In the genomic region with DNA sequence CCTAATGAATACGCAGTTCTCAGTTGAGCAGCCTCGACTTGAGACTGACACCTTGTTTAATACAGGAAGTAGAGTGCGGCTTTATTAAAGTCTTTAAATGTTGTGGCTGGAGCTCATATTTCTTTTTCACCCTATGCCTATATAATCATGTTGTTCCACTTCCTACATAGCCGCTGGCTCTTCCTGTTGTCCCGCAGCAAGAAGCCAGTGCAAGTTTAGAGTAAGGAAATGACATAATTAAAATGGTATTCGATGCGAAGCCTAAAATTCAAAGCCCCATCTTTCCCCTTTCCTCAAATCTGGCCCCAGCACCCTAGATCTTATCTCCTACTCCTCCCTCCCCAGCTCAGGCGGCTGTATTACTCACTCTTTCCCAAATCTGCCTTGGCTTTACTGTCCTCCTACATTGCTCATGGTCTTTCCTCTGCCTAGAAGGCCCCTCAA, we compare ENCODE assay signal across 11 cellular contexts. TPM values are rescaled to one million over a fixed set of nuclear protein-coding genes. Genes with fewer than 3 reads are reported as not detected.
A peak's percentile ranks its signal among the peaks of the same experiment; 100 is the strongest.
DNase-seq lines count a peak whose midpoint lies in the region; ATAC-seq and TF ChIP-seq lines count a peak whose summit lies in the region.
"Had no signal": no experiment of that assay in that cellular context is flagged by ENCODE, and none has a peak within 500 bp of the region (broad histone marks: within the 10 kb centered on the region; RNA-seq: fewer than 3 reads in every experiment).

No MANE protein-coding gene starts in this region.

- ATAC-seq in activated naive CD8-positive, alpha-beta T cell treated with anti-CD3 and anti-CD28 coated beads, Interleukin-2, amount 50 U/mL, for 24 hours = peak; percentile 82
- no peak for ATAC-seq in GM19395 (IDR thresholded peaks at IDR 0.05; ENCODE audit: unreplicated experiment)
- ATAC-seq: activated T-cell treated with anti-CD3 and anti-CD28 coated beads, Interleukin-2, amount 50 U/mL, for 4 hours had no signal

- intact Hi-C loops in tibial artery (cut with DNase I; ENCODE audit: low total_unique reads) = no loop called here

- H3K27me3 ChIP-seq in hepatocyte (no peaks in the 10 kb centered on the region), tibial artery (no peaks in the 10 kb centered on the region)

- H3K4me3 Mint-ChIP-seq in activated naive CD8-positive, alpha-beta T cell treated with anti-CD3 and anti-CD28 coated beads, Interleukin-2, amount 50 U/mL, for 24 hours = no peak overlapping the region
- no peak overlapping the region for H3K4me3 Mint-ChIP-seq in activated naive CD8-positive, alpha-beta T cell treated with anti-CD3 and anti-CD28 coated beads for 36 hours
- peak overlapping the region in 1 of 5 experiments; percentile 49 for H3K4me3 Mint-ChIP-seq in brain
- H3K4me3 Mint-ChIP-seq: activated T-cell treated with anti-CD3 and anti-CD28 coated beads, Interleukin-2, amount 50 U/mL, for 4 hours had no signal

- no peak for TF ChIP-seq CTCF in brain (conservative IDR thresholded peaks at IDR 0.05)
- no peak for TF ChIP-seq CTCF in hepatocyte (IDR thresholded peaks at IDR 0.05; ENCODE audit: poor library complexity)
- no peak for TF ChIP-seq CTCF in tibial artery (IDR thresholded peaks at IDR 0.05)

- no peaks in the 10 kb centered on the region for H3K36me3 Mint-ChIP-seq in activated naive CD8-positive, alpha-beta T cell treated with anti-CD3 and anti-CD28 coated beads, Interleukin-2, amount 50 U/mL, for 24 hours (ENCODE audit: low read depth)
- H3K36me3 Mint-ChIP-seq in activated naive CD8-positive, alpha-beta T cell treated with anti-CD3 and anti-CD28 coated beads for 36 hours = no peaks in the 10 kb centered on the region
- H3K36me3 Mint-ChIP-seq in brain = no peaks in the 10 kb centered on the region

- no peaks in the 10 kb centered on the region for H3K79me2 ChIP-seq in hepatocyte

- 51% methylated on average over 8 of the region's 8 CpGs for WGBS in hepatocyte (ENCODE audit: low lambda C conversion rate, missing lambda C conversion rate)

- DNase-seq in activated naive CD8-positive, alpha-beta T cell treated with anti-CD3 and anti-CD28 coated beads, Interleukin-2, amount 50 U/mL, for 24 hours = no peak
- DNase-seq in activated naive CD8-positive, alpha-beta T cell treated with anti-CD3 and anti-CD28 coated beads for 36 hours = no peak
- DNase-seq in hepatocyte (ENCODE audit: low spot score) (peak; percentile 34), tibial artery (peak in 1 of 2 donors; percentile 44), cerebellum (ENCODE audit: low spot score) (no peak), DMS79 (lab: John Stamatoyannopoulos, UW) (no peak)
- DNase-seq: activated T-cell treated with anti-CD3 and anti-CD28 coated beads, Interleukin-2, amount 50 U/mL, for 4 hours had no signal

- H3K27me3 Mint-ChIP-seq in activated naive CD8-positive, alpha-beta T cell treated with anti-CD3 and anti-CD28 coated beads, Interleukin-2, amount 50 U/mL, for 24 hours = peaks cover 6% of the 10 kb centered on the region
- H3K27me3 Mint-ChIP-seq in activated naive CD8-positive, alpha-beta T cell treated with anti-CD3 and anti-CD28 coated beads for 36 hours = no peaks in the 10 kb centered on the region
- H3K27me3 Mint-ChIP-seq in brain = peaks cover 7% of the 10 kb centered on the region

- H3K27ac Mint-ChIP-seq in activated naive CD8-positive, alpha-beta T cell treated with anti-CD3 and anti-CD28 coated beads, Interleukin-2, amount 50 U/mL, for 24 hours = peak overlapping the region; percentile 65
- H3K27ac Mint-ChIP-seq in activated naive CD8-positive, alpha-beta T cell treated with anti-CD3 and anti-CD28 coated beads for 36 hours = no peak overlapping the region
- peak overlapping the region in 3 of 5 experiments; percentile 15 to 63 (median 41) for H3K27ac Mint-ChIP-seq in brain

- H3K4me1 Mint-ChIP-seq in activated naive CD8-positive, alpha-beta T cell treated with anti-CD3 and anti-CD28 coated beads, Interleukin-2, amount 50 U/mL, for 24 hours = peaks cover 10% of the 10 kb centered on the region
- peaks cover 7% of the 10 kb centered on the region for H3K4me1 Mint-ChIP-seq in activated naive CD8-positive, alpha-beta T cell treated with anti-CD3 and anti-CD28 coated beads for 36 hours
- no peaks in the 10 kb centered on the region for H3K4me1 Mint-ChIP-seq in brain

- H3K9me3 Mint-ChIP-seq in activated naive CD8-positive, alpha-beta T cell treated with anti-CD3 and anti-CD28 coated beads, Interleukin-2, amount 50 U/mL, for 24 hours = no peaks in the 10 kb centered on the region
- no peaks in the 10 kb centered on the region for H3K9me3 Mint-ChIP-seq in activated naive CD8-positive, alpha-beta T cell treated with anti-CD3 and anti-CD28 coated beads for 36 hours
- peaks cover 0 to 2% (median 0%) of the 10 kb centered on the region in 5 experiments for H3K9me3 Mint-ChIP-seq in brain
- H3K9me3 Mint-ChIP-seq: activated T-cell treated with anti-CD3 and anti-CD28 coated beads, Interleukin-2, amount 50 U/mL, for 4 hours had no signal

- peaks cover 18% of the 10 kb centered on the region for H3K4me1 ChIP-seq in hepatocyte (ENCODE audit: insufficient read depth)
- peaks cover 0 to 24% (median 7%) of the 10 kb centered on the region in 4 donors for H3K4me1 ChIP-seq in tibial artery

- peak overlapping the region; percentile 63 for H3K27ac ChIP-seq in hepatocyte
- H3K27ac ChIP-seq in tibial artery = peak overlapping the region; percentile 28 to 48
- H3K27ac ChIP-seq: 22Rv1, HL-60 had no signal

- H3K9me3 ChIP-seq in hepatocyte (ENCODE audit: low read depth) (no peaks in the 10 kb centered on the region), tibial artery (no peaks in the 10 kb centered on the region)

- H3K36me3 ChIP-seq in hepatocyte (replicated peaks; ENCODE audit: insufficient read depth, low read depth) (no peaks in the 10 kb centered on the region), tibial artery (no peaks in the 10 kb centered on the region)

- peak overlapping the region; percentile 16 for H3K4me2 ChIP-seq in hepatocyte

- H3K9me2 ChIP-seq in hepatocyte (replicated peaks; ENCODE audit: insufficient read depth) = no peaks in the 10 kb centered on the region

- no peak overlapping the region for H2AFZ ChIP-seq in hepatocyte

- no peak overlapping the region for H3K4me3 ChIP-seq in hepatocyte
- no peak overlapping the region for H3K4me3 ChIP-seq in tibial artery

- no peaks in the 10 kb centered on the region for H4K20me1 ChIP-seq in hepatocyte (ENCODE audit: insufficient read depth, poor library complexity, severe bottlenecking)

RNA-seq across cellular contexts. Expression of a gene that starts 7.5 kb away (rescaled TPM):
- 1 to 10 TPM; 2.3 to 2.5 TPM for total RNA-seq in activated naive CD8-positive, alpha-beta T cell treated with anti-CD3 and anti-CD28 coated beads for 36 hours
- polyA plus RNA-seq in brain (ENCODE audit: insufficient read depth, low read depth, low replicate concordance) = 1.2 TPM
- 52.0 and 52.7 TPM in 2 replicates for total RNA-seq in hepatocyte
- polyA plus RNA-seq in hepatocyte = 43.0 and 49.0 TPM in 2 replicates
- 9.1 TPM for total RNA-seq in cerebellum
